ENCODE assay signal across 8 cellular contexts in the genomic region with DNA sequence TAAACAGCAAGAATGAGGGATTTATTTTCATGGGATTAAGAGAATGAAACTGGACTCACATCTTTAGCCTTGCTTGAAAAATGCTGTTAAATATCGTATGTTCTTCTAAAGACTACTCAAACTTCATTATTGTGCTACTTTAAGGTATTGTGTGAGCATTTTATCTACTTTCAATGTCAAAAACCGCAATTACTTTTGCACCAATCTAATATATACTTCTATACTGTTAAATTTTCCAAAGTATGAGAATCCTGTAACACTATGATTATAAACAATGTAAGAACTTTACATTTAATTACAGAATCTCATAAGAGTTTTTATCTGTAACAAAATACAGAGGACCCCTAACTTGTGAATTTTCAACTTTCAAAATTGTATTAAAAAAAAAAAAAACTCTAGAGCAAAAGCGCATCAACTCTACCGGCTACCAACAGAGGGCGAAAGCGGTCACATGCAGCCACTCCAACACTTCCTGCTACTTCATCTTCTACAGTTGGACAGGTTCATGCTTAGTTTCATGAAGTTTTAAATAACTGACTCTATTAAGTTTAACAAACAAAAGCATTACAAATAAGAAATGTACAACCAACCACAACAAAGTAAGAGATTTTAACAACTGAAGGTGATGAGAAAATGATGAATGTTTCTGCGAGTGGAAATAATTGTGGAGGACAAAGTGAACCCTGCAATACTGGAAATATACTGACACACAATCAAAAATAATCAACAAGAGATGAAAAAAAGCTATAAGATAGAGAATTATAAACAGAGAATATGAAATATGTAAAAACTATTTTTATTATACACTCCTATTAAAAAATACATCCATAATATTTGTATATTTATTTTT.
DNase-seq lines count a peak whose midpoint lies in the region; ATAC-seq and TF ChIP-seq lines count a peak whose summit lies in the region.

No MANE protein-coding gene starts in this region.

- no peaks in the 10 kb centered on the region for H3K27me3 ChIP-seq in SJSA1 (replicated peaks)

- no peaks in the 10 kb centered on the region for H3K36me3 Mint-ChIP-seq in activated naive CD4-positive, alpha-beta T cell treated with anti-CD3 and anti-CD28 coated beads, Interleukin-2, amount 50 U/mL, for 72 hours

- H3K4me3 ChIP-seq in SJSA1 = no peak overlapping the region

- ATAC-seq in activated naive CD4-positive, alpha-beta T cell treated with anti-CD3 and anti-CD28 coated beads, Interleukin-2, amount 50 U/mL, for 72 hours = peak; percentile 47 to 54
- ATAC-seq in GM18868 (IDR thresholded peaks at IDR 0.05; ENCODE audit: unreplicated experiment) = no peak

- POLR2A ChIA-PET in HEK293T (lab: Yijun Ruan, JAX) = no interaction called here

- peaks cover 8% of the 10 kb centered on the region for H3K4me1 ChIP-seq in SJSA1 (replicated peaks)

- H3K9me3 ChIP-seq in SJSA1 (replicated peaks) = no peaks in the 10 kb centered on the region

- no peaks in the 10 kb centered on the region for H3K9me3 Mint-ChIP-seq in activated naive CD4-positive, alpha-beta T cell treated with anti-CD3 and anti-CD28 coated beads, Interleukin-2, amount 50 U/mL, for 72 hours

- H3K27ac ChIP-seq in SJSA1 = no peak overlapping the region

- H3K36me3 ChIP-seq in SJSA1 = no peaks in the 10 kb centered on the region; the same call in 1 of the 2 replicates

- CTCF ChIA-PET in HEK293T (lab: Yijun Ruan, JAX) = no interaction called here

- DNase-seq in CD1c-positive myeloid dendritic cell (ENCODE audit: extremely low spot score) (peak; percentile 59), HEK293T (ENCODE audit: extremely low spot score) (peak; percentile 56), SJSA1 (ENCODE audit: low read depth in 1 of 2, low spot score in 2 of 2) (peak; percentile 30 to 45), iPS-NIHi7 (ENCODE audit: extremely low spot score) (peak; percentile 38), cerebellar cortex (ENCODE audit: low spot score) (no peak)
- DNase-seq in activated naive CD4-positive, alpha-beta T cell treated with anti-CD3 and anti-CD28 coated beads, Interleukin-2, amount 50 U/mL, for 72 hours (ENCODE audit: low spot score in 2 of 2) = peak in 1 of 2 donors; percentile 52
- DNase-seq in stimulated activated CD4-positive, alpha-beta T cell treated with anti-CD3 and anti-CD28 coated beads, TNF-alpha, amount 100 ng/mL, for 4 hours (ENCODE audit: low read depth in 3 of 3) = peak; percentile 9 to 27 (median 15)

- peak overlapping the region in 1 of 2 donors; percentile 9 for H3K27ac Mint-ChIP-seq in activated naive CD4-positive, alpha-beta T cell treated with anti-CD3 and anti-CD28 coated beads, Interleukin-2, amount 50 U/mL, for 72 hours

TF ChIP-seq in HEK293T, 16 proteins besides CTCF, POLR2A, EP300 and RAD21:
- no peak for TF ChIP-seq ARNT (IDR thresholded peaks at IDR 0.05)
- no peak for TF ChIP-seq BHLHE40 (IDR thresholded peaks at IDR 0.05; ENCODE audit: borderline replicate concordance)
- no peak for TF ChIP-seq TARDBP (IDR thresholded peaks at IDR 0.05)
- TF ChIP-seq L3MBTL2 (conservative IDR thresholded peaks at IDR 0.05) = no peak
- peak; percentile 96 for TF ChIP-seq ZNF384 (IDR thresholded peaks at IDR 0.05)
- no peak for TF ChIP-seq SP1 (IDR thresholded peaks at IDR 0.05)
- no peak for TF ChIP-seq HDGF (IDR thresholded peaks at IDR 0.05; ENCODE audit: borderline replicate concordance)
- TF ChIP-seq ELF4 (IDR thresholded peaks at IDR 0.05) = peak; percentile 70; the same call in 1 of the 2 replicates
